ENCODE assay signal across 8 cellular contexts in genomic region chr4:110197421-110198398, GRCh38. TPM values are rescaled to one million over a fixed set of nuclear protein-coding genes. Genes with fewer than 3 reads are reported as not detected.
DNase-seq lines count a peak whose midpoint lies in the region; ATAC-seq and TF ChIP-seq lines count a peak whose summit lies in the region.

No MANE protein-coding gene starts in this region.

- H3K4me1 ChIP-seq in colonic mucosa (no peaks in the 10 kb centered on the region), left lung (peaks cover 10 to 49% of the 10 kb centered on the region in 2 donors)

- intact Hi-C loops in colonic mucosa (cut with DNase I) (no loop called here), left lung (cut with DNase I) (no loop called here)

- peak overlapping the region; percentile 94 to 96 for H3K9ac ChIP-seq in colonic mucosa (ENCODE audit: low read depth in 2 of 2, low read length in 2 of 2)

- no peak for TF ChIP-seq CTCF in colonic mucosa (IDR thresholded peaks at IDR 0.05)
- no peak for TF ChIP-seq CTCF in left lung (IDR thresholded peaks at IDR 0.05)

- ATAC-seq in left lung (peak; percentile 12), GM21576 (IDR thresholded peaks at IDR 0.05; ENCODE audit: unreplicated experiment) (no peak)

- H3K4me3 ChIP-seq in colonic mucosa (peak overlapping the region; percentile 81), left lung (peak overlapping the region; percentile 77 to 82)

- H3K27ac ChIP-seq in colonic mucosa, result peak overlapping the region; percentile 93
- peak overlapping the region; percentile 80 to 87 for H3K27ac ChIP-seq in left lung

- H3K27me3 ChIP-seq in colonic mucosa (no peaks in the 10 kb centered on the region), left lung (peaks cover 0 to 25% of the 10 kb centered on the region in 2 donors)

- no peaks in the 10 kb centered on the region for H3K9me3 ChIP-seq in colonic mucosa
- no peaks in the 10 kb centered on the region for H3K9me3 ChIP-seq in left lung

- DNase-seq in DMS153 treated with DMSO at 0.1 percent for 48 hours (lab: John Stamatoyannopoulos, UW; ENCODE audit: unreplicated experiment) (peak; percentile 56), HCEC 1CT (peak; percentile 8), NCI-H2196 treated with DMSO at 0.1 percent for 48 hours (lab: John Stamatoyannopoulos, UW; ENCODE audit: unreplicated experiment) (peak; percentile 23), colonic mucosa (peak; percentile 69), left lung (peak; percentile 37 to 81)
- DNase-seq in activated CD4-positive, alpha-beta T cell treated with anti-CD3 and anti-CD28 coated beads for 48 hours, result peak; percentile 73
- peak; percentile 36 to 41 for DNase-seq in stimulated activated CD4-positive, alpha-beta T cell treated with anti-CD3 and anti-CD28 coated beads, Interleukin-2, amount 100 ng/mL, for 48 hours

- H3K36me3 ChIP-seq in colonic mucosa (no peaks in the 10 kb centered on the region), left lung (no peaks in the 10 kb centered on the region)

RNA-seq across cellular contexts. Expression of gene ELOVL6, which starts 0.7 kb away (rescaled TPM):
- total RNA-seq in colonic mucosa, result 10 to 100 TPM; 43.7 to 66.3 TPM
- total RNA-seq in left lung, result 10 to 100 TPM in 1 of 2 donors, 1 to 10 TPM in 1; 8.8 to 43.0 TPM

Comparison
In these comparisons a context has a peak if more than half of its experiments do, and no peak if none do; other contexts are left out.
1. DNase-seq: peak in every context shown above with its lines; median percentile 73 in activated CD4-positive, alpha-beta T cell treated with anti-CD3 and anti-CD28 coated beads for 48 hours; 69 in colonic mucosa; 59 in left lung; 56 in DMS153 treated with DMSO at 0.1 percent for 48 hours; 38 in stimulated activated CD4-positive, alpha-beta T cell treated with anti-CD3 and anti-CD28 coated beads, Interleukin-2, amount 100 ng/mL, for 48 hours; 23 in NCI-H2196 treated with DMSO at 0.1 percent for 48 hours; 8 in HCEC 1CT.